In the genomic region with DNA sequence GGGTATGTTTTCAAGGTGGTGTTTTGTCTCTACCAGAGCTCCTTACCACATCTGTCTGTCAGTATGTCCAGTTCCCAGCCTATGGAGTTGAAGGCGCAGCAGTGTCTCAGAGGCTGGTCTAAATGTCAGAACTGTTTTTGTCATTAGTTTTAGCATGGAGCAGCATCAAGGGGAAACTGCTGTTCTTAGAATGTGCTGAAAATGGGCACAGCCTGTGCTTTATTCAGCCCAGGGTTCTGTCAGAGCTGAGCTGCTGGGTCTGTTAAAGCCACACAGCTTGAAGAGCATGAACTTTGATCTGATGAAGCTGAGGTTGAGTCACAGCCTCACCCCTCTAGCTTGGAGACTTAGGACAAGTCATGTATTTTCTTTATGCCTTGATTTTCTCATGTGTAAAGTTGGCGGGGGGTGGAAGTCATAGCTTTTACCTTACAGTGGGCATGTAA, we compare ENCODE assay signal across 8 cellular contexts.
DNase-seq lines count a peak whose midpoint lies in the region; TF ChIP-seq lines count a peak whose summit lies in the region.

No MANE protein-coding gene starts in this region.

- no peak overlapping the region for H2AFZ ChIP-seq in osteoblast (ENCODE audit: low read length)

- no peaks in the 10 kb centered on the region for H3K79me2 ChIP-seq in osteoblast (ENCODE audit: insufficient read depth, low read length)

- peaks cover 22% of the 10 kb centered on the region for H3K4me1 ChIP-seq in osteoblast (ENCODE audit: insufficient read depth, low read length)

- H3K4me3 ChIP-seq in GM12865 (ENCODE audit: low read depth, low read length) (no peak overlapping the region), MG63 (no peak overlapping the region), osteoblast (ENCODE audit: insufficient read depth, low read length) (no peak overlapping the region)

- TF ChIP-seq CTCF in GM12865 (IDR thresholded peaks at IDR 0.05; ENCODE audit: insufficient read depth, low read depth, low read length, missing control alignments) = no peak
- no peak for TF ChIP-seq CTCF in osteoblast (IDR thresholded peaks at IDR 0.05; ENCODE audit: extremely low read depth, low read depth, low read length)
- TF ChIP-seq CTCF in endothelial cell (IDR thresholded peaks at IDR 0.05; ENCODE audit: unreplicated experiment) = no peak

- H3K4me3 Mint-ChIP-seq in activated naive CD8-positive, alpha-beta T cell = peak overlapping the region; percentile 76
- no peak overlapping the region for H3K4me3 Mint-ChIP-seq in endothelial cell (ENCODE audit: unreplicated experiment)

- H3K4me2 ChIP-seq in osteoblast (ENCODE audit: insufficient read depth, low read length) = peak overlapping the region; percentile 57

- H3K27me3 ChIP-seq in MG63 (no peaks in the 10 kb centered on the region), osteoblast (ENCODE audit: insufficient read depth, low read length) (peaks cover 5% of the 10 kb centered on the region)

- H3K36me3 Mint-ChIP-seq in activated naive CD8-positive, alpha-beta T cell = peaks cover 28% of the 10 kb centered on the region
- H3K36me3 Mint-ChIP-seq in endothelial cell (ENCODE audit: low read depth, unreplicated experiment) = peaks cover 6% of the 10 kb centered on the region

- H3K27ac ChIP-seq in osteoblast (ENCODE audit: low read depth, low read length) = no peak overlapping the region

- H3K9me3 ChIP-seq in MG63 (no peaks in the 10 kb centered on the region), osteoblast (ENCODE audit: low read depth, low read length) (peaks cover 3% of the 10 kb centered on the region)

- H3K36me3 ChIP-seq in MG63 = no peaks in the 10 kb centered on the region
- no peaks in the 10 kb centered on the region for H3K36me3 ChIP-seq in osteoblast (ENCODE audit: insufficient read depth, low read length)

- peak; percentile 12 for DNase-seq in GM12865 (ENCODE audit: low read depth)
- peak; percentile 26 for DNase-seq in MG63
- DNase-seq in osteoblast (ENCODE audit: insufficient read length, low spot score, missing footprints) = no peak
- no peak for DNase-seq in NCI-H2107 treated with DMSO at 0.1 percent for 48 hours (lab: John Stamatoyannopoulos, UW; ENCODE audit: unreplicated experiment)
- DNase-seq in NCI-H2227 treated with DMSO at 0.1 percent for 48 hours (lab: John Stamatoyannopoulos, UW) = no peak
- DNase-seq in endothelial cell (ENCODE audit: low spot score) = no peak
- DNase-seq in midbrain (lab: John Stamatoyannopoulos, UW) = no peak

- peaks cover 55% of the 10 kb centered on the region for H3K4me1 Mint-ChIP-seq in activated naive CD8-positive, alpha-beta T cell (ENCODE audit: low read depth)
- H3K4me1 Mint-ChIP-seq in endothelial cell (ENCODE audit: unreplicated experiment) = no peaks in the 10 kb centered on the region

- H4K20me1 ChIP-seq in osteoblast (ENCODE audit: insufficient read depth, low read length) = peaks cover 3% of the 10 kb centered on the region

- peaks cover 3% of the 10 kb centered on the region for H3K9me3 Mint-ChIP-seq in activated naive CD8-positive, alpha-beta T cell (ENCODE audit: low read depth)
- no peaks in the 10 kb centered on the region for H3K9me3 Mint-ChIP-seq in endothelial cell (ENCODE audit: unreplicated experiment)

- H3K27ac Mint-ChIP-seq in activated naive CD8-positive, alpha-beta T cell = peak overlapping the region; percentile 47
- H3K27ac Mint-ChIP-seq in endothelial cell (ENCODE audit: unreplicated experiment) = no peak overlapping the region

- peaks cover 60% of the 10 kb centered on the region for H3K27me3 Mint-ChIP-seq in activated naive CD8-positive, alpha-beta T cell
- peaks cover 3% of the 10 kb centered on the region for H3K27me3 Mint-ChIP-seq in endothelial cell (ENCODE audit: unreplicated experiment)

Comparison
In these comparisons a context has a peak if more than half of its experiments do, and no peak if none do; other contexts are left out.
1. DNase-seq: peak in GM12865 (single experiment) and MG63 (single experiment); none in osteoblast (single experiment), NCI-H2107 treated with DMSO at 0.1 percent for 48 hours (single experiment), NCI-H2227 treated with DMSO at 0.1 percent for 48 hours (single experiment), endothelial cell (single experiment) and midbrain (single experiment).